ENCODE assay signal across 14 cellular contexts in genomic region chr17:70597774-70598173, GRCh38.
DNase-seq lines count a peak whose midpoint lies in the region; ATAC-seq and TF ChIP-seq lines count a peak whose summit lies in the region.
"Had no signal": no experiment of that assay in that cellular context is flagged by ENCODE, and none has a peak within 500 bp of the region (broad histone marks: within the 10 kb centered on the region; RNA-seq: fewer than 3 reads in every experiment).

No MANE protein-coding gene starts in this region.

- no peaks in the 10 kb centered on the region for H3K27me3 ChIP-seq in breast epithelium
- H3K27me3 ChIP-seq in gastroesophageal sphincter = no peaks in the 10 kb centered on the region
- H3K27me3 ChIP-seq: BLaER1 had no signal

- no TSS peak for BruUV-seq in MCF 10A (replicated peaks; lab: Mats Ljungman, UMichigan)

- ATAC-seq in gastroesophageal sphincter (no peak), HG02623 (IDR thresholded peaks at IDR 0.05; ENCODE audit: unreplicated experiment) (no peak), GM18511 (IDR thresholded peaks at IDR 0.05; ENCODE audit: unreplicated experiment) (no peak)
- ATAC-seq: HCT116 had no signal

- no peak for TF ChIP-seq EP300 in gastroesophageal sphincter (IDR thresholded peaks at IDR 0.05)

- TF ChIP-seq POLR2A in breast epithelium (IDR thresholded peaks at IDR 0.05) = no peak
- TF ChIP-seq POLR2A in gastroesophageal sphincter (IDR thresholded peaks at IDR 0.05) = no peak

- H3K9me3 ChIP-seq in breast epithelium (no peaks in the 10 kb centered on the region), gastroesophageal sphincter (no peaks in the 10 kb centered on the region)
- H3K9me3 ChIP-seq: BLaER1 had no signal

- intact Hi-C loops in MCF 10A (cut with micrococcal nuclease) = no loop called here
- intact Hi-C loops in breast epithelium (cut with DNase I; ENCODE audit: low total_unique reads) = no loop called here

- H3K9me3 Mint-ChIP-seq in MCF 10A (ENCODE audit: unreplicated experiment) (no peaks in the 10 kb centered on the region), glutamatergic neuron (ENCODE audit: unreplicated experiment) (no peaks in the 10 kb centered on the region)

- in situ Hi-C loops in astrocyte of the cerebellum (cut with HindIII; ENCODE audit: low sequenced_read_pairs) = no loop called here

- H3K27ac ChIP-seq in breast epithelium = no peak overlapping the region
- H3K27ac ChIP-seq in epithelial cell of prostate = no peak overlapping the region
- H3K27ac ChIP-seq in gastroesophageal sphincter = no peak overlapping the region
- H3K27ac ChIP-seq: BLaER1 had no signal

- H3K27me3 Mint-ChIP-seq in MCF 10A (ENCODE audit: insufficient read depth, unreplicated experiment) (no peaks in the 10 kb centered on the region), glutamatergic neuron (ENCODE audit: unreplicated experiment) (no peaks in the 10 kb centered on the region)

- H3K36me3 Mint-ChIP-seq in MCF 10A (ENCODE audit: insufficient read depth, unreplicated experiment) = no peaks in the 10 kb centered on the region
- no peaks in the 10 kb centered on the region for H3K36me3 Mint-ChIP-seq in glutamatergic neuron (ENCODE audit: unreplicated experiment)

- peak; percentile 28 for DNase-seq in MCF 10A (ENCODE audit: unreplicated experiment)
- no peak for DNase-seq in breast epithelium (ENCODE audit: low spot score in 2 of 2)
- DNase-seq in astrocyte of the cerebellum (ENCODE audit: low read depth) = peak; percentile 8
- peak; percentile 81 for DNase-seq in epithelial cell of prostate (ENCODE audit: low read depth, low spot score)
- no peak for DNase-seq in glutamatergic neuron
- DNase-seq: 8988T, AML-193, DMS53, GF-D8 had no signal

- H3K4me1 ChIP-seq in breast epithelium (no peaks in the 10 kb centered on the region), gastroesophageal sphincter (no peaks in the 10 kb centered on the region)
- H3K4me1 ChIP-seq: BLaER1 had no signal

- H3K4me3 ChIP-seq in breast epithelium (no peak overlapping the region), astrocyte of the cerebellum (ENCODE audit: low read depth, low read length) (no peak overlapping the region), gastroesophageal sphincter (no peak overlapping the region)
- H3K4me3 ChIP-seq: BLaER1 had no signal

- H3K27ac Mint-ChIP-seq in MCF 10A (ENCODE audit: low read depth, unreplicated experiment) (no peak overlapping the region), glutamatergic neuron (ENCODE audit: unreplicated experiment) (no peak overlapping the region)

- H3K36me3 ChIP-seq in breast epithelium (no peaks in the 10 kb centered on the region), gastroesophageal sphincter (no peaks in the 10 kb centered on the region)
- H3K36me3 ChIP-seq: BLaER1 had no signal

- POLR2A ChIA-PET in MCF 10A (lab: Yijun Ruan, JAX) = interaction anchor here (0.6 kb wide), 2 partner anchors 454 to 988 kb away, joined by 3 read pairs; no protein-coding TSS in a partner anchor

- CTCF ChIA-PET in MCF 10A (lab: Yijun Ruan, JAX) = no interaction called here

- H3K4me3 Mint-ChIP-seq in MCF 10A (ENCODE audit: unreplicated experiment) (no peak overlapping the region), glutamatergic neuron (ENCODE audit: unreplicated experiment) (no peak overlapping the region)

- TF ChIP-seq CTCF in MCF 10A (IDR thresholded peaks at IDR 0.05; ENCODE audit: unreplicated experiment) = no peak
- no peak for TF ChIP-seq CTCF in breast epithelium (IDR thresholded peaks at IDR 0.05)
- TF ChIP-seq CTCF in astrocyte of the cerebellum (IDR thresholded peaks at IDR 0.05; ENCODE audit: low read depth, low read length, missing control alignments) = no peak
- no peak for TF ChIP-seq CTCF in glutamatergic neuron (IDR thresholded peaks at IDR 0.05; ENCODE audit: partially characterized antibody, unreplicated experiment)
- TF ChIP-seq CTCF in gastroesophageal sphincter (IDR thresholded peaks at IDR 0.05) = no peak

- no peaks in the 10 kb centered on the region for H3K4me1 Mint-ChIP-seq in MCF 10A (ENCODE audit: insufficient read depth, unreplicated experiment)
- no peaks in the 10 kb centered on the region for H3K4me1 Mint-ChIP-seq in glutamatergic neuron (ENCODE audit: low read depth, unreplicated experiment)

Comparison
In these comparisons a context has a peak if more than half of its experiments do, and no peak if none do; other contexts are left out.
1. DNase-seq: peak in MCF 10A (single experiment), astrocyte of the cerebellum (single experiment) and epithelial cell of prostate (single experiment); none in breast epithelium (0 of 2) and glutamatergic neuron (single experiment).